9 cellular contexts compared by ENCODE assay signal in the genomic region with DNA sequence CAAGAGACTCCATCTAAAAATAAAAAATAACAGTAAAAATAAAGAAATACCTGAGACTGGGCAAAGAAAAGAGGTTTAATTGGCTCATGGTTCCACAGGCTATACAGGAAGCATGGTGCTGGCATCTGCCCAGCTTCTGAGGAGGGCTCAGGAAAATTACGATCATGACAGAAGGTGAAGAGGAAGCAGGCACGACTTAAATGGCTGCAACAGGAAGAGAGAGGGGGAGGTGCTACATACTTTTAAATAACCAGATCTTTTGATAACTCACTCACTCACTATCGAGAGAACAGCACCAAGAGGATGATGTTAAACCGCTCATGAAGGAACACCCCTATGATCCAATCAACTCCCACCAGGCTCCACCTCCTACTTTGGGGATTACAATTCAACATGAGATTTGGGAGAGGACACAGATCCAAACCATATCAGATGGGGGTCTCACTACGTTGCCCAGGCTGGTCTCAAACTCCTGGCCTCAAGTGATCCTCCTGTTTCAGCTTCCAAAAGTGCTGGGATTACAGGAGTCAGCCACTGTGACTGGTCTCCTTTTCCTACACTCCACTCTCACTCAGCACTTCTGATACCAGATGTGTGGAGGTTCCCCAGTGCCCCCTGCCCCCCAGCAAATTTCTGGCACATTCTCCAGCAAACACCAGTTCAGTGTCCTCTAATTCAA. TPM values are rescaled to one million over a fixed set of nuclear protein-coding genes. Genes with fewer than 3 reads are reported as not detected.
DNase-seq lines count a peak whose midpoint lies in the region; ATAC-seq and TF ChIP-seq lines count a peak whose summit lies in the region.
"Had no signal": no experiment of that assay in that cellular context is flagged by ENCODE, and none has a peak within 500 bp of the region (broad histone marks: within the 10 kb centered on the region; RNA-seq: fewer than 3 reads in every experiment).

No MANE protein-coding gene starts in this region.

- peak; percentile 61 to 68 for ATAC-seq in naive thymus-derived CD8-positive, alpha-beta T cell
- ATAC-seq: K562, pancreas had no signal

- H3K4me3 Mint-ChIP-seq in activated T-cell treated with anti-CD3 and anti-CD28 coated beads, Interleukin-2, amount 50 U/mL, for 24 hours: peak overlapping the region; percentile 1
- peak overlapping the region; percentile 44 to 77 (median 69) for H3K4me3 Mint-ChIP-seq in naive thymus-derived CD8-positive, alpha-beta T cell

- no peak for TF ChIP-seq CTCF in GM10248 (IDR thresholded peaks at IDR 0.05; ENCODE audit: control extremely low read depth, extremely low read depth, low read depth, missing control alignments)

- peaks cover 17% of the 10 kb centered on the region for H3K4me1 Mint-ChIP-seq in activated T-cell treated with anti-CD3 and anti-CD28 coated beads, Interleukin-2, amount 50 U/mL, for 24 hours (ENCODE audit: low read depth)
- H3K4me1 Mint-ChIP-seq in naive thymus-derived CD8-positive, alpha-beta T cell: peaks cover 5 to 30% (median 25%) of the 10 kb centered on the region in 4 donors

- H3K27ac Mint-ChIP-seq in activated T-cell treated with anti-CD3 and anti-CD28 coated beads, Interleukin-2, amount 50 U/mL, for 24 hours: peak overlapping the region; percentile 66
- H3K27ac Mint-ChIP-seq in naive thymus-derived CD8-positive, alpha-beta T cell: peak overlapping the region; percentile 23 to 95 (median 86)

- H3K9me3 Mint-ChIP-seq in activated T-cell treated with anti-CD3 and anti-CD28 coated beads, Interleukin-2, amount 50 U/mL, for 24 hours: no peaks in the 10 kb centered on the region
- H3K9me3 Mint-ChIP-seq in naive thymus-derived CD8-positive, alpha-beta T cell: no peaks in the 10 kb centered on the region

- DNase-seq in DMS 273 treated with DMSO at 0.1 percent for 48 hours (lab: John Stamatoyannopoulos, UW) (peak; percentile 42), NCI-H69 (lab: John Stamatoyannopoulos, UW) (peak; percentile 15), NCI-H510A treated with DMSO at 0.1 percent for 48 hours (lab: John Stamatoyannopoulos, UW) (no peak), posterior cingulate gyrus (no peak), GM10248 (ENCODE audit: extremely low spot score) (no peak)
- peak; percentile 36 for DNase-seq in activated T-cell treated with anti-CD3 and anti-CD28 coated beads, Interleukin-2, amount 50 U/mL, for 24 hours
- DNase-seq in naive thymus-derived CD8-positive, alpha-beta T cell: peak in 6 of 10 donors; percentile 2 to 66 (median 32)
- DNase-seq: pancreas had no signal

- intact Hi-C loops in posterior cingulate gyrus (cut with DNase I): no loop called here

- CTCF ChIA-PET in GM10248 (lab: Yijun Ruan, JAX): no interaction called here

- POLR2A ChIA-PET in naive thymus-derived CD8-positive, alpha-beta T cell (lab: Charles Lee): interaction anchor here (0.6 to 0.8 kb wide), 2 partner anchors 120 to 125 kb away, joined by 3 to 9 read pairs; a partner anchor contains a TSS
- POLR2A ChIA-PET in GM10248 (lab: Yijun Ruan, JAX): no interaction called here

- H3K27me3 Mint-ChIP-seq in activated T-cell treated with anti-CD3 and anti-CD28 coated beads, Interleukin-2, amount 50 U/mL, for 24 hours: peaks cover 33% of the 10 kb centered on the region
- H3K27me3 Mint-ChIP-seq in naive thymus-derived CD8-positive, alpha-beta T cell: no peaks in the 10 kb centered on the region

- H3K36me3 Mint-ChIP-seq in activated T-cell treated with anti-CD3 and anti-CD28 coated beads, Interleukin-2, amount 50 U/mL, for 24 hours (ENCODE audit: low read depth): no peaks in the 10 kb centered on the region
- no peaks in the 10 kb centered on the region for H3K36me3 Mint-ChIP-seq in naive thymus-derived CD8-positive, alpha-beta T cell

RNA-seq across cellular contexts. Expression of a gene that starts 11.9 kb away (rescaled TPM):
- 1 to 10 TPM; 2.0 to 2.2 TPM for total RNA-seq in naive thymus-derived CD8-positive, alpha-beta T cell
- polyA plus RNA-seq in naive thymus-derived CD8-positive, alpha-beta T cell: under 1 TPM; 0.34 to 0.67 (median 0.61) TPM
- total RNA-seq: K562 had no signal

Comparison
In these comparisons a context has a peak if more than half of its experiments do, and no peak if none do; other contexts are left out.
1. DNase-seq: peak in DMS 273 treated with DMSO at 0.1 percent for 48 hours (single experiment), NCI-H69 (single experiment), activated T-cell treated with anti-CD3 and anti-CD28 coated beads, Interleukin-2, amount 50 U/mL, for 24 hours (single experiment) and naive thymus-derived CD8-positive, alpha-beta T cell (6 of 10); none in NCI-H510A treated with DMSO at 0.1 percent for 48 hours (single experiment), posterior cingulate gyrus (0 of 10) and GM10248 (single experiment).